In the genomic region with DNA sequence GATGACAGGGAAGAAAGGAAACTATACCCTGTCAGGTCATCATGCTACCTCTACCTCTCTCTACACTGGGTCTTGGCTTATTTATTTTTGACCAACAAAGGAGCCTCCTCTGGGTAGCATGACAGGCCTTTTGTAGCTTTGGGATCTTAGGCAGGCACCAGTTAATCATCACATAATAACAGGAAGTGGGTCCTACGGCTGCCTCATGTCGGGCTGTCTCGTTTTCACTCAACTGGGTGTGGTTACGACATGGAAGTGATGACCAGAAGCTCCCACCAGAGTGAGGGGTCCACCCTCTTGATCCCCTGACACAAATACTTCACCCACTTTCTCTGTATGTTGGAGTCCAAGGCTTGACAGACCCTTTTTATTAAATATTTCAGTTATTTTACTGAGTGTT, we compare ENCODE assay signal across 8 cellular contexts.
DNase-seq lines count a peak whose midpoint lies in the region; ATAC-seq lines count a peak whose summit lies in the region.

No MANE protein-coding gene starts in this region.

- peak; percentile 91 for ATAC-seq in activated CD8-positive, alpha-beta memory T cell treated with anti-CD3 and anti-CD28 coated beads, Interleukin-2, amount 10 ng/mL, durations not matched to agents 7 days and 5 days
- ATAC-seq in HG03060 (IDR thresholded peaks at IDR 0.05; ENCODE audit: low read depth, unreplicated experiment) = peak; percentile 89
- peak; percentile 97 to 98 for ATAC-seq in stimulated activated naive B cell treated with anti-CD40 and anti-IgM and Interleukin-4, amounts not matched to agents 10 μg/mL and 1 μg/mL and 100 μg/mL, for 72 hours (replicated peaks)

- peak overlapping the region; percentile 94 for H3K27ac Mint-ChIP-seq in activated CD8-positive, alpha-beta memory T cell treated with anti-CD3 and anti-CD28 coated beads, Interleukin-2, amount 10 ng/mL, durations not matched to agents 7 days and 5 days
- peak overlapping the region; percentile 2 for H3K27ac Mint-ChIP-seq in stimulated activated naive B cell treated with anti-CD40 and anti-IgM and Interleukin-4, amounts not matched to agents 10 μg/mL and 1 μg/mL and 100 μg/mL, for 72 hours

- peak overlapping the region; percentile 33 for H3K4me3 Mint-ChIP-seq in activated CD8-positive, alpha-beta memory T cell treated with anti-CD3 and anti-CD28 coated beads, Interleukin-2, amount 10 ng/mL, durations not matched to agents 7 days and 5 days
- peak overlapping the region in 1 of 2 donors; percentile 14 for H3K4me3 Mint-ChIP-seq in stimulated activated naive B cell treated with anti-CD40 and anti-IgM and Interleukin-4, amounts not matched to agents 10 μg/mL and 1 μg/mL and 100 μg/mL, for 72 hours

- peaks cover 3% of the 10 kb centered on the region for H3K36me3 Mint-ChIP-seq in activated CD8-positive, alpha-beta memory T cell treated with anti-CD3 and anti-CD28 coated beads, Interleukin-2, amount 10 ng/mL, durations not matched to agents 7 days and 5 days
- no peaks in the 10 kb centered on the region for H3K36me3 Mint-ChIP-seq in stimulated activated naive B cell treated with anti-CD40 and anti-IgM and Interleukin-4, amounts not matched to agents 10 μg/mL and 1 μg/mL and 100 μg/mL, for 72 hours

- no peaks in the 10 kb centered on the region for H3K27me3 Mint-ChIP-seq in activated CD8-positive, alpha-beta memory T cell treated with anti-CD3 and anti-CD28 coated beads, Interleukin-2, amount 10 ng/mL, durations not matched to agents 7 days and 5 days
- no peaks in the 10 kb centered on the region for H3K27me3 Mint-ChIP-seq in stimulated activated naive B cell treated with anti-CD40 and anti-IgM and Interleukin-4, amounts not matched to agents 10 μg/mL and 1 μg/mL and 100 μg/mL, for 72 hours

- DNase-seq in activated CD8-positive, alpha-beta memory T cell treated with anti-CD3 and anti-CD28 coated beads, Interleukin-2, amount 10 ng/mL, durations not matched to agents 7 days and 5 days = peak; percentile 83
- DNase-seq in activated CD8-positive, alpha-beta memory T cell treated with anti-CD3 and anti-CD28 coated beads for 24 hours = no peak
- DNase-seq in activated CD4-positive, alpha-beta T cell treated with anti-CD3 and anti-CD28 coated beads, Interleukin-2, amount 50 U/mL, for 1 hour = peak; percentile 4
- DNase-seq in stimulated activated naive B cell treated with anti-CD40 and anti-IgM and Interleukin-4, amounts not matched to agents 10 μg/mL and 1 μg/mL and 100 μg/mL, for 72 hours = peak; percentile 46
- no peak for DNase-seq in HK-2 (ENCODE audit: unreplicated experiment)
- no peak for DNase-seq in NCI-H1694 (lab: John Stamatoyannopoulos, UW)
- no peak for DNase-seq in NCI-H2196 treated with DMSO at 0.1 percent for 48 hours (lab: John Stamatoyannopoulos, UW; ENCODE audit: unreplicated experiment)

- H3K4me1 Mint-ChIP-seq in activated CD8-positive, alpha-beta memory T cell treated with anti-CD3 and anti-CD28 coated beads, Interleukin-2, amount 10 ng/mL, durations not matched to agents 7 days and 5 days = peaks cover 31% of the 10 kb centered on the region
- H3K4me1 Mint-ChIP-seq in stimulated activated naive B cell treated with anti-CD40 and anti-IgM and Interleukin-4, amounts not matched to agents 10 μg/mL and 1 μg/mL and 100 μg/mL, for 72 hours = peaks cover 8 to 20% of the 10 kb centered on the region in 2 donors

- CTCF ChIA-PET in activated CD8-positive, alpha-beta memory T cell treated with anti-CD3 and anti-CD28 coated beads, Interleukin-2, amount 10 ng/mL, durations not matched to agents 7 days and 5 days (lab: Charles Lee) = interaction anchor here (0.9 to 2.0 kb wide), 3 partner anchors 12 to 402 kb away, joined by 3 to 12 read pairs (median 3); no protein-coding TSS in a partner anchor

- no peaks in the 10 kb centered on the region for H3K9me3 Mint-ChIP-seq in activated CD8-positive, alpha-beta memory T cell treated with anti-CD3 and anti-CD28 coated beads, Interleukin-2, amount 10 ng/mL, durations not matched to agents 7 days and 5 days (ENCODE audit: low read depth)
- no peaks in the 10 kb centered on the region for H3K9me3 Mint-ChIP-seq in stimulated activated naive B cell treated with anti-CD40 and anti-IgM and Interleukin-4, amounts not matched to agents 10 μg/mL and 1 μg/mL and 100 μg/mL, for 72 hours

Comparison
In these comparisons a context has a peak if more than half of its experiments do, and no peak if none do; other contexts are left out.
1. DNase-seq: peak in activated CD8-positive, alpha-beta memory T cell treated with anti-CD3 and anti-CD28 coated beads, Interleukin-2, amount 10 ng/mL, durations not matched to agents 7 days and 5 days (single experiment), activated CD4-positive, alpha-beta T cell treated with anti-CD3 and anti-CD28 coated beads, Interleukin-2, amount 50 U/mL, for 1 hour (single experiment) and stimulated activated naive B cell treated with anti-CD40 and anti-IgM and Interleukin-4, amounts not matched to agents 10 μg/mL and 1 μg/mL and 100 μg/mL, for 72 hours (single experiment); none in activated CD8-positive, alpha-beta memory T cell treated with anti-CD3 and anti-CD28 coated beads for 24 hours (single experiment), HK-2 (single experiment), NCI-H1694 (single experiment) and NCI-H2196 treated with DMSO at 0.1 percent for 48 hours (single experiment).
2. Peak in every context shown above with its lines, with median percentiles within 50 percentile points of each other: ATAC-seq.